Comparison of ENCODE assay signal across 1 cellular context in genomic region chr21:29655577-29655976, GRCh38.
TF ChIP-seq lines count a peak whose summit lies in the region.

No MANE protein-coding gene starts in this region.

TF ChIP-seq in K562, 482 proteins besides CTCF, POLR2A, EP300 and RAD21 (continued from another document):
- TF ChIP-seq, protein P1, sequence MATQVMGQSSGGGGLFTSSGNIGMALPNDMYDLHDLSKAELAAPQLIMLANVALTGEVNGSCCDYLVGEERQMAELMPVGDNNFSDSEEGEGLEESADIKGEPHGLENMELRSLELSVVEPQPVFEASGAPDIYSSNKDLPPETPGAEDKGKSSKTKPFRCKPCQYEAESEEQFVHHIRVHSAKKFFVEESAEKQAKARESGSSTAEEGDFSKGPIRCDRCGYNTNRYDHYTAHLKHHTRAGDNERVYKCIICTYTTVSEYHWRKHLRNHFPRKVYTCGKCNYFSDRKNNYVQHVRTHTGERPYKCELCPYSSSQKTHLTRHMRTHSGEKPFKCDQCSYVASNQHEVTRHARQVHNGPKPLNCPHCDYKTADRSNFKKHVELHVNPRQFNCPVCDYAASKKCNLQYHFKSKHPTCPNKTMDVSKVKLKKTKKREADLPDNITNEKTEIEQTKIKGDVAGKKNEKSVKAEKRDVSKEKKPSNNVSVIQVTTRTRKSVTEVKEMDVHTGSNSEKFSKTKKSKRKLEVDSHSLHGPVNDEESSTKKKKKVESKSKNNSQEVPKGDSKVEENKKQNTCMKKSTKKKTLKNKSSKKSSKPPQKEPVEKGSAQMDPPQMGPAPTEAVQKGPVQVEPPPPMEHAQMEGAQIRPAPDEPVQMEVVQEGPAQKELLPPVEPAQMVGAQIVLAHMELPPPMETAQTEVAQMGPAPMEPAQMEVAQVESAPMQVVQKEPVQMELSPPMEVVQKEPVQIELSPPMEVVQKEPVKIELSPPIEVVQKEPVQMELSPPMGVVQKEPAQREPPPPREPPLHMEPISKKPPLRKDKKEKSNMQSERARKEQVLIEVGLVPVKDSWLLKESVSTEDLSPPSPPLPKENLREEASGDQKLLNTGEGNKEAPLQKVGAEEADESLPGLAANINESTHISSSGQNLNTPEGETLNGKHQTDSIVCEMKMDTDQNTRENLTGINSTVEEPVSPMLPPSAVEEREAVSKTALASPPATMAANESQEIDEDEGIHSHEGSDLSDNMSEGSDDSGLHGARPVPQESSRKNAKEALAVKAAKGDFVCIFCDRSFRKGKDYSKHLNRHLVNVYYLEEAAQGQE (CRISPR knock-in tag; IDR thresholded peaks at IDR 0.05; ENCODE audit: low read depth): no peak
- TF ChIP-seq ZNF445 (CRISPR knock-in tag; IDR thresholded peaks at IDR 0.05; ENCODE audit: low read depth): no peak
